Comparison of ENCODE assay signal across 1 cellular context in genomic region chr5:96904054-96904931, GRCh38.
TF ChIP-seq lines count a peak whose summit lies in the region.

No MANE protein-coding gene starts in this region.

TF ChIP-seq in H1, 55 proteins besides CTCF, POLR2A, EP300 and RAD21:
- TF ChIP-seq GTF2F1 (IDR thresholded peaks at IDR 0.05; ENCODE audit: borderline replicate concordance, low read depth, low read length) = no peak
- TF ChIP-seq NANOG (IDR thresholded peaks at IDR 0.05; ENCODE audit: insufficient read depth, low read depth, low read length, poor library complexity, severe bottlenecking) = no peak
- no peak for TF ChIP-seq BCL11A (IDR thresholded peaks at IDR 0.05; ENCODE audit: low read depth in 2 of 2, low read length in 2 of 2)
- no peak for TF ChIP-seq CTBP2 (IDR thresholded peaks at IDR 0.05; ENCODE audit: borderline replicate concordance, insufficient read depth, insufficient read length, low read length)
- no peak for TF ChIP-seq BRCA1 (IDR thresholded peaks at IDR 0.05; ENCODE audit: low read depth, low read length)
- no peak for TF ChIP-seq BACH1 (IDR thresholded peaks at IDR 0.05; ENCODE audit: low read length)
- no peak for TF ChIP-seq SRF (IDR thresholded peaks at IDR 0.05; ENCODE audit: low read depth, low read length)
- no peak for TF ChIP-seq ASH2L (IDR thresholded peaks at IDR 0.05; ENCODE audit: low read length)
- TF ChIP-seq POU5F1 (IDR thresholded peaks at IDR 0.05; ENCODE audit: low read depth, low read length) = no peak
- TF ChIP-seq E2F6 (IDR thresholded peaks at IDR 0.05) = no peak
- no peak for TF ChIP-seq SIX5 (IDR thresholded peaks at IDR 0.05; ENCODE audit: low read depth, low read length)
- TF ChIP-seq CBX5 (IDR thresholded peaks at IDR 0.05; ENCODE audit: low read depth, low read length) = no peak
- no peak for TF ChIP-seq SAP30 (IDR thresholded peaks at IDR 0.05; ENCODE audit: insufficient read depth, insufficient replicate concordance, low read length)
- TF ChIP-seq HDAC2 (IDR thresholded peaks at IDR 0.05; ENCODE audit: borderline replicate concordance in 1 of 2, low read depth in 2 of 2, low read length in 2 of 2) = no peak
- TF ChIP-seq SUZ12 (IDR thresholded peaks at IDR 0.05; ENCODE audit: low read length) = no peak
- no peak for TF ChIP-seq JUN (IDR thresholded peaks at IDR 0.05; ENCODE audit: low read depth, low read length)
- no peak for TF ChIP-seq KDM1A (IDR thresholded peaks at IDR 0.05; ENCODE audit: borderline replicate concordance, low read length)
- no peak for TF ChIP-seq SP2 (IDR thresholded peaks at IDR 0.05; ENCODE audit: low read length)
